ENCODE assay signal across 1 cellular context in genomic region chr16:77789646-77790370, GRCh38.
TF ChIP-seq lines count a peak whose summit lies in the region.

No MANE protein-coding gene starts in this region.

TF ChIP-seq in H1, 55 proteins besides CTCF, POLR2A, EP300 and RAD21 (continued from another document):
- TF ChIP-seq EZH2 (IDR thresholded peaks at IDR 0.05; ENCODE audit: low read depth, low read length, severe bottlenecking) = no peak
- no peak for TF ChIP-seq MAFK (IDR thresholded peaks at IDR 0.05; ENCODE audit: low read depth, low read length)
- TF ChIP-seq SRF (IDR thresholded peaks at IDR 0.05; ENCODE audit: low read depth, low read length) = no peak
- TF ChIP-seq JUN (IDR thresholded peaks at IDR 0.05; ENCODE audit: low read depth, low read length) = no peak
- no peak for TF ChIP-seq TAF1 (IDR thresholded peaks at IDR 0.05; ENCODE audit: low read depth, low read length)
- no peak for TF ChIP-seq CHD7 (IDR thresholded peaks at IDR 0.05; ENCODE audit: insufficient replicate concordance, low read length)
- TF ChIP-seq CHD1 (IDR thresholded peaks at IDR 0.05; ENCODE audit: low read depth, low read length) = no peak
- no peak for TF ChIP-seq PHF8 (conservative IDR thresholded peaks at IDR 0.05; ENCODE audit: low read depth, low read length)
- TF ChIP-seq TBP (IDR thresholded peaks at IDR 0.05; ENCODE audit: low read depth, low read length) = no peak
- TF ChIP-seq RBBP5 (IDR thresholded peaks at IDR 0.05; ENCODE audit: borderline replicate concordance, low read depth, low read length) = no peak
- no peak for TF ChIP-seq SIRT6 (IDR thresholded peaks at IDR 0.05; ENCODE audit: low read length)
- no peak for TF ChIP-seq GABPA (IDR thresholded peaks at IDR 0.05; ENCODE audit: borderline replicate concordance, insufficient read depth, low read length)
- no peak for TF ChIP-seq SAP30 (IDR thresholded peaks at IDR 0.05; ENCODE audit: insufficient read depth, insufficient replicate concordance, low read length)
